In the genomic region with DNA sequence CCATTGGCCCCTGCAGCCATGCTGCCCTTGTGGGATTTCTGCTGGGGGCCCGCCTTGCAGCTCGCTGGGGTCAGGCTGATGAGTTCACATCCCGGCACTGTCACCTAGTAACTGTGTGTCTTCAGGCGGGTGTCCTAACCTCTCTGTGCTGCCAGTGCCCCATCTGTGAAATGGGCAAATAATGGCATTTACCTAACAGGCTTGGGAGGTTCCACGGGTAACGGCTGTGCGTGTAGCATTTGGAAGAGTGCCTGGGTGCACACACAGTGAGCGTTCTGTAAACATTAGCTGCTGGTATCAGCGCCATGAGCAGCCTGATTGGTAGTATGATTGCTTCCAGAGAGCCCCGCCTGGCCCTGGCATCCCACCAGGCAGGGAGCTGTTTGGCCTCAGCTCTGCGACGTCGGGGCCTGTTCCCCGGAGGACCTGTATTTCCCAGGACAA, we compare ENCODE assay signal across 14 cellular contexts.
DNase-seq lines count a peak whose midpoint lies in the region; ATAC-seq and TF ChIP-seq lines count a peak whose summit lies in the region.
"Had no signal": no experiment of that assay in that cellular context is flagged by ENCODE, and none has a peak within 500 bp of the region (broad histone marks: within the 10 kb centered on the region; RNA-seq: fewer than 3 reads in every experiment).

No MANE protein-coding gene starts in this region.

- intact Hi-C loops in mucosa of descending colon (cut with DNase I, micrococcal nuclease), result no loop called here

- H3K4me3 Mint-ChIP-seq in activated CD4-positive, alpha-beta T cell treated with anti-CD3 and anti-CD28 coated beads, Interleukin-2, amount 10 ng/mL, durations not matched to agents 7 days and 5 days, result no peak overlapping the region
- H3K4me3 Mint-ChIP-seq: activated naive CD8-positive, alpha-beta T cell treated with anti-CD3 and anti-CD28 coated beads, Interleukin-2, amount 50 U/mL, for 24 hours; B cell; mesothelial cell of epicardium; stimulated activated naive CD8-positive, alpha-beta T cell treated with anti-CD3 and anti-CD28 coated beads, Interleukin-15, Interleukin-2, amounts not matched to agents 100 ng/mL and 50 ng/mL, for 24 hours had no signal

- H3F3A ChIP-seq in Loucy (ENCODE audit: low read depth), result peaks cover 16% of the 10 kb centered on the region
- peaks cover 3% of the 10 kb centered on the region; the same call in 1 of the 2 replicates for H3F3A ChIP-seq in SU-DHL-6 (ENCODE audit: insufficient read depth)

- POLR2A ChIA-PET in activated CD4-positive, alpha-beta T cell treated with anti-CD3 and anti-CD28 coated beads, Interleukin-2, amount 10 ng/mL, durations not matched to agents 7 days and 5 days (lab: Charles Lee), result no interaction called here

- peak; percentile 14 for ATAC-seq in mucosa of descending colon
- ATAC-seq in HG03159 (IDR thresholded peaks at IDR 0.05; ENCODE audit: unreplicated experiment), result no peak
- ATAC-seq: activated naive CD8-positive, alpha-beta T cell treated with anti-CD3 and anti-CD28 coated beads, Interleukin-2, amount 50 U/mL, for 24 hours had no signal

- peaks cover 20% of the 10 kb centered on the region for H3K4me1 Mint-ChIP-seq in activated CD4-positive, alpha-beta T cell treated with anti-CD3 and anti-CD28 coated beads, Interleukin-2, amount 10 ng/mL, durations not matched to agents 7 days and 5 days

- H3K27me3 Mint-ChIP-seq in activated CD4-positive, alpha-beta T cell treated with anti-CD3 and anti-CD28 coated beads, Interleukin-2, amount 10 ng/mL, durations not matched to agents 7 days and 5 days, result peaks cover 2% of the 10 kb centered on the region
- H3K27me3 Mint-ChIP-seq: activated naive CD8-positive, alpha-beta T cell treated with anti-CD3 and anti-CD28 coated beads, Interleukin-2, amount 50 U/mL, for 24 hours; stimulated activated naive CD8-positive, alpha-beta T cell treated with anti-CD3 and anti-CD28 coated beads, Interleukin-15, Interleukin-2, amounts not matched to agents 100 ng/mL and 50 ng/mL, for 24 hours had no signal

- H3K4me2 ChIP-seq in BLaER1 treated with 17β-estradiol and CSF1 and Interleukin-3, amounts not matched to agents 10 nM and 100 nM, result peak overlapping the region in 9 of 11 experiments; percentile 66 to 96 (median 85); a peak in 16 of 22 replicates
- H3K4me2 ChIP-seq in Loucy (ENCODE audit: low read depth, low read length, poor library complexity, severe bottlenecking) (peak overlapping the region; percentile 93), SU-DHL-6 (ENCODE audit: low read depth, low read length, poor library complexity, severe bottlenecking) (peak overlapping the region; percentile 6)
- H3K4me2 ChIP-seq: smooth muscle cell had no signal

- H2AFZ ChIP-seq in Loucy (ENCODE audit: low read length) (no peak overlapping the region), SU-DHL-6 (ENCODE audit: low read depth, low read length, severe bottlenecking) (no peak overlapping the region)

- peaks cover 29 to 80% (median 70%) of the 10 kb centered on the region in 10 experiments for H3K4me1 ChIP-seq in BLaER1 treated with 17β-estradiol and CSF1 and Interleukin-3, amounts not matched to agents 10 nM and 100 nM
- H3K4me1 ChIP-seq in Loucy (ENCODE audit: insufficient read depth, low read length, poor library complexity, severe bottlenecking) (peaks cover 59% of the 10 kb centered on the region), mucosa of descending colon (ENCODE audit: low read depth) (peaks cover 37% of the 10 kb centered on the region)

- H3K9me2 ChIP-seq in Loucy (replicated peaks; ENCODE audit: low read depth, low read length) (no peaks in the 10 kb centered on the region), SU-DHL-6 (replicated peaks; ENCODE audit: insufficient read depth, low read length) (no peaks in the 10 kb centered on the region)

- H3K36me3 Mint-ChIP-seq in activated CD4-positive, alpha-beta T cell treated with anti-CD3 and anti-CD28 coated beads, Interleukin-2, amount 10 ng/mL, durations not matched to agents 7 days and 5 days (ENCODE audit: low read depth), result no peaks in the 10 kb centered on the region

- no peak for TF ChIP-seq CTCF in Loucy (conservative IDR thresholded peaks at IDR 0.05; ENCODE audit: low read length)
- no peak for TF ChIP-seq CTCF in SU-DHL-6 (IDR thresholded peaks at IDR 0.05; ENCODE audit: insufficient read depth, low read length, poor library complexity, severe bottlenecking)
- TF ChIP-seq CTCF in mucosa of descending colon (IDR thresholded peaks at IDR 0.05), result no peak

- CTCF ChIA-PET in activated CD4-positive, alpha-beta T cell treated with anti-CD3 and anti-CD28 coated beads, Interleukin-2, amount 10 ng/mL, durations not matched to agents 7 days and 5 days (lab: Charles Lee), result no interaction called here

- H4K20me1 ChIP-seq in BLaER1 treated with 17β-estradiol and CSF1 and Interleukin-3, amounts not matched to agents 10 nM and 100 nM, result peaks cover 0 to 58% (median 0%) of the 10 kb centered on the region in 11 experiments; a peak in 9 of 22 replicates
- H4K20me1 ChIP-seq in Loucy (ENCODE audit: insufficient read depth, low read length, poor library complexity, severe bottlenecking) (no peaks in the 10 kb centered on the region), SU-DHL-6 (ENCODE audit: low read depth, low read length) (no peaks in the 10 kb centered on the region)

- peaks cover 31% of the 10 kb centered on the region for H3K79me2 ChIP-seq in Loucy (ENCODE audit: insufficient read depth, low read length)
- no peaks in the 10 kb centered on the region for H3K79me2 ChIP-seq in SU-DHL-6 (ENCODE audit: insufficient read depth, low read length)

- no peak overlapping the region for H3K27ac ChIP-seq in BLaER1 treated with 17β-estradiol and CSF1 and Interleukin-3, amounts not matched to agents 10 nM and 100 nM
- peak overlapping the region; percentile 37 for H3K27ac ChIP-seq in SU-DHL-6 (ENCODE audit: low read depth, low read length)

- peak in 2 of 3 donors; percentile 58 to 69 for DNase-seq in mucosa of descending colon
- no peak for DNase-seq in activated CD4-positive, alpha-beta T cell treated with anti-CD3 and anti-CD28 coated beads, Interleukin-2, amount 50 U/mL, for 48 hours
- DNase-seq in activated effector memory CD4-positive, alpha-beta T cell treated with anti-CD3 and anti-CD28 coated beads, Interleukin-2, amount 50 U/mL, for 16 hours, result no peak
- DNase-seq in activated CD4-positive, alpha-beta T cell treated with anti-CD3 and anti-CD28 coated beads, Interleukin-2, amount 10 ng/mL, durations not matched to agents 7 days and 5 days, result no peak
- DNase-seq: activated naive CD8-positive, alpha-beta T cell treated with anti-CD3 and anti-CD28 coated beads, Interleukin-2, amount 50 U/mL, for 24 hours; kidney had no signal

- no peak overlapping the region for H3K4me3 ChIP-seq in BLaER1 treated with 17β-estradiol and CSF1 and Interleukin-3, amounts not matched to agents 10 nM and 100 nM
- H3K4me3 ChIP-seq in Loucy (ENCODE audit: low read length, poor library complexity, severe bottlenecking), result no peak overlapping the region
- no peak overlapping the region for H3K4me3 ChIP-seq in SU-DHL-6 (ENCODE audit: insufficient read depth, low read length, poor library complexity, severe bottlenecking)
- H3K4me3 ChIP-seq in mucosa of descending colon, result no peak overlapping the region
- H3K4me3 ChIP-seq: smooth muscle cell had no signal

- no peaks in the 10 kb centered on the region for H3K36me3 ChIP-seq in BLaER1 treated with 17β-estradiol and CSF1 and Interleukin-3, amounts not matched to agents 10 nM and 100 nM
- H3K36me3 ChIP-seq in Loucy (ENCODE audit: insufficient read depth, low read length), result no peaks in the 10 kb centered on the region
- no peaks in the 10 kb centered on the region for H3K36me3 ChIP-seq in SU-DHL-6 (ENCODE audit: low read length)
- H3K36me3 ChIP-seq in mucosa of descending colon (ENCODE audit: low read depth), result no peaks in the 10 kb centered on the region

- H3K27me3 ChIP-seq in BLaER1 treated with 17β-estradiol and CSF1 and Interleukin-3, amounts not matched to agents 10 nM and 100 nM, result peaks cover 11 to 61% (median 28%) of the 10 kb centered on the region in 11 experiments; a peak in 16 of 22 replicates
- H3K27me3 ChIP-seq in Loucy (ENCODE audit: insufficient read depth, low read length, poor library complexity, severe bottlenecking) (no peaks in the 10 kb centered on the region), SU-DHL-6 (ENCODE audit: low read length) (no peaks in the 10 kb centered on the region)

- no peaks in the 10 kb centered on the region for H3K9me3 Mint-ChIP-seq in activated CD4-positive, alpha-beta T cell treated with anti-CD3 and anti-CD28 coated beads, Interleukin-2, amount 10 ng/mL, durations not matched to agents 7 days and 5 days
- H3K9me3 Mint-ChIP-seq: activated naive CD8-positive, alpha-beta T cell treated with anti-CD3 and anti-CD28 coated beads, Interleukin-2, amount 50 U/mL, for 24 hours; mesothelial cell of epicardium; stimulated activated naive CD8-positive, alpha-beta T cell treated with anti-CD3 and anti-CD28 coated beads, Interleukin-15, Interleukin-2, amounts not matched to agents 100 ng/mL and 50 ng/mL, for 24 hours had no signal

- H3K27ac Mint-ChIP-seq in activated CD4-positive, alpha-beta T cell treated with anti-CD3 and anti-CD28 coated beads, Interleukin-2, amount 10 ng/mL, durations not matched to agents 7 days and 5 days, result no peak overlapping the region
- H3K27ac Mint-ChIP-seq: activated naive CD8-positive, alpha-beta T cell treated with anti-CD3 and anti-CD28 coated beads, Interleukin-2, amount 50 U/mL, for 24 hours; B cell; mesothelial cell of epicardium; stimulated activated naive CD8-positive, alpha-beta T cell treated with anti-CD3 and anti-CD28 coated beads, Interleukin-15, Interleukin-2, amounts not matched to agents 100 ng/mL and 50 ng/mL, for 24 hours had no signal

- peak overlapping the region in 1 of 11 experiments; percentile 38; a peak in 1 of 22 replicates for H3K9ac ChIP-seq in BLaER1 treated with 17β-estradiol and CSF1 and Interleukin-3, amounts not matched to agents 10 nM and 100 nM
- H3K9ac ChIP-seq in Loucy (ENCODE audit: low read depth, low read length, poor library complexity, severe bottlenecking) (peak overlapping the region; percentile 98), SU-DHL-6 (ENCODE audit: low read length) (no peak overlapping the region)

- no peaks in the 10 kb centered on the region for H3K9me3 ChIP-seq in BLaER1 treated with 17β-estradiol and CSF1 and Interleukin-3, amounts not matched to agents 10 nM and 100 nM (replicated peaks in 1 of 11)
- no peaks in the 10 kb centered on the region for H3K9me3 ChIP-seq in Loucy (ENCODE audit: insufficient read depth, low read depth, low read length)
- no peaks in the 10 kb centered on the region for H3K9me3 ChIP-seq in SU-DHL-6 (ENCODE audit: insufficient read depth, low read length)
- H3K9me3 ChIP-seq in mucosa of descending colon, result no peaks in the 10 kb centered on the region

Comparison
In these comparisons a context has a peak if more than half of its experiments do, and no peak if none do; other contexts are left out.
1. H3K4me2 ChIP-seq: peak in every context shown above with its lines; median percentile 93 in Loucy; 85 in BLaER1 treated with 17β-estradiol and CSF1 and Interleukin-3, amounts not matched to agents 10 nM and 100 nM; 6 in SU-DHL-6.
2. DNase-seq: peak in mucosa of descending colon (2 of 3); none in activated CD4-positive, alpha-beta T cell treated with anti-CD3 and anti-CD28 coated beads, Interleukin-2, amount 50 U/mL, for 48 hours (0 of 2), activated effector memory CD4-positive, alpha-beta T cell treated with anti-CD3 and anti-CD28 coated beads, Interleukin-2, amount 50 U/mL, for 16 hours (single experiment) and activated CD4-positive, alpha-beta T cell treated with anti-CD3 and anti-CD28 coated beads, Interleukin-2, amount 10 ng/mL, durations not matched to agents 7 days and 5 days (single experiment).